Comparison of ENCODE assay signal across 1 cellular context in the genomic region with DNA sequence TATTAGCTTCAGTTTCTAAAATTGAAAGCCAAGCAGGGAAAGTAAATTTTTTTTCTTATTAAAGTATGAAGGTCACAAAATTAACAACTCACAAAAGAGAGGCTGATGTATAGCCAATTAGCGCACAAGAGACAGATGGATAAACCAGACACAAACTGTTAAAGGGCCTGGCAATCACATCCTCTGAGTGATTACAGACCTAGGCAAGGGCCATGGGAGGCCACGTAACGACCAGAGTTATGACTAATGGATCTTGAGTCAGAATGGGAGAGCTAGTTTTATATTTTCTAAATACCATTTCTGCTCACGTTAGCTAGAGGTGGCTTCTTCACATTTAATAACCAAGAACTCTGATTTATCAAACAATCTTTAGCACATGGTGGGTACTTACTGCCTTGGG.
TF ChIP-seq lines count a peak whose summit lies in the region.

No MANE protein-coding gene starts in this region.

TF ChIP-seq in K562, 482 proteins besides CTCF, POLR2A, EP300 and RAD21:
- no peak for TF ChIP-seq NCOA1 (IDR thresholded peaks at IDR 0.05; ENCODE audit: low read depth)
- TF ChIP-seq MEF2D (tag; conservative IDR thresholded peaks at IDR 0.05; ENCODE audit: low read depth) = no peak
- no peak for TF ChIP-seq ZNF561 (CRISPR knock-in tag; conservative IDR thresholded peaks at IDR 0.05)
- TF ChIP-seq ZNF41 (CRISPR knock-in tag; conservative IDR thresholded peaks at IDR 0.05) = no peak
- TF ChIP-seq HNRNPL (IDR thresholded peaks at IDR 0.05; ENCODE audit: low read depth, low read length) = no peak
- TF ChIP-seq ZC3H4 (CRISPR knock-in tag; IDR thresholded peaks at IDR 0.05; ENCODE audit: borderline replicate concordance) = no peak
- TF ChIP-seq SAFB (IDR thresholded peaks at IDR 0.05; ENCODE audit: borderline replicate concordance, low read depth, low read length) = no peak
- TF ChIP-seq OTX1 (CRISPR knock-in tag; IDR thresholded peaks at IDR 0.05) = no peak
- no peak for TF ChIP-seq BHLHE40 (IDR thresholded peaks at IDR 0.05; ENCODE audit: low read length)
- TF ChIP-seq, protein P1, sequence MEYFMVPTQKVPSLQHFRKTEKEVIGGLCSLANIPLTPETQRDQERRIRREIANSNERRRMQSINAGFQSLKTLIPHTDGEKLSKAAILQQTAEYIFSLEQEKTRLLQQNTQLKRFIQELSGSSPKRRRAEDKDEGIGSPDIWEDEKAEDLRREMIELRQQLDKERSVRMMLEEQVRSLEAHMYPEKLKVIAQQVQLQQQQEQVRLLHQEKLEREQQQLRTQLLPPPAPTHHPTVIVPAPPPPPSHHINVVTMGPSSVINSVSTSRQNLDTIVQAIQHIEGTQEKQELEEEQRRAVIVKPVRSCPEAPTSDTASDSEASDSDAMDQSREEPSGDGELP (CRISPR knock-in tag; IDR thresholded peaks at IDR 0.05; ENCODE audit: borderline replicate concordance) = no peak
- no peak for TF ChIP-seq TCF3 (CRISPR knock-in tag; IDR thresholded peaks at IDR 0.05)
- no peak for TF ChIP-seq DACH1 (IDR thresholded peaks at IDR 0.05; ENCODE audit: partially characterized antibody)
- no peak for TF ChIP-seq CREBBP (IDR thresholded peaks at IDR 0.05; ENCODE audit: low read depth, low read length)
- TF ChIP-seq, protein P2, sequence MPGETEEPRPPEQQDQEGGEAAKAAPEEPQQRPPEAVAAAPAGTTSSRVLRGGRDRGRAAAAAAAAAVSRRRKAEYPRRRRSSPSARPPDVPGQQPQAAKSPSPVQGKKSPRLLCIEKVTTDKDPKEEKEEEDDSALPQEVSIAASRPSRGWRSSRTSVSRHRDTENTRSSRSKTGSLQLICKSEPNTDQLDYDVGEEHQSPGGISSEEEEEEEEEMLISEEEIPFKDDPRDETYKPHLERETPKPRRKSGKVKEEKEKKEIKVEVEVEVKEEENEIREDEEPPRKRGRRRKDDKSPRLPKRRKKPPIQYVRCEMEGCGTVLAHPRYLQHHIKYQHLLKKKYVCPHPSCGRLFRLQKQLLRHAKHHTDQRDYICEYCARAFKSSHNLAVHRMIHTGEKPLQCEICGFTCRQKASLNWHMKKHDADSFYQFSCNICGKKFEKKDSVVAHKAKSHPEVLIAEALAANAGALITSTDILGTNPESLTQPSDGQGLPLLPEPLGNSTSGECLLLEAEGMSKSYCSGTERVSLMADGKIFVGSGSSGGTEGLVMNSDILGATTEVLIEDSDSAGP (CRISPR knock-in tag; IDR thresholded peaks at IDR 0.05) = no peak
